1 cellular context compared by ENCODE assay signal in genomic region chr6:79869184-79869583, GRCh38.
TF ChIP-seq lines count a peak whose summit lies in the region.

No MANE protein-coding gene starts in this region.

TF ChIP-seq in A549, 52 proteins besides CTCF, POLR2A, EP300 and RAD21 (continued from another document):
- TF ChIP-seq HMGXB4 (CRISPR knock-in tag; IDR thresholded peaks at IDR 0.05; ENCODE audit: borderline replicate concordance) (no peak), NPAS2 (CRISPR knock-in tag; IDR thresholded peaks at IDR 0.05; ENCODE audit: borderline replicate concordance) (no peak)
